ENCODE assay signal across 19 cellular contexts in genomic region chr1:94379615-94380014, GRCh38.
"Had no signal": no experiment of that assay in that cellular context is flagged by ENCODE, and none has a peak within 500 bp of the region (broad histone marks: within the 10 kb centered on the region; RNA-seq: fewer than 3 reads in every experiment).

No MANE protein-coding gene starts in this region.

- H3K27me3 ChIP-seq: sigmoid colon, upper lobe of left lung had no signal

- H3K27ac ChIP-seq: dorsolateral prefrontal cortex, lower lobe of right lung, parathyroid adenoma, prostate gland, sigmoid colon, skin epidermis, upper lobe of left lung, uterus had no signal

- H3K4me3 ChIP-seq: dorsolateral prefrontal cortex, lower lobe of right lung, prostate gland, sigmoid colon, skin epidermis, upper lobe of left lung, uterus had no signal

- H3K4me1 ChIP-seq: lower lobe of right lung, parathyroid adenoma, sigmoid colon, uterus had no signal

- H3K79me2 ChIP-seq: parathyroid adenoma had no signal

- H3K9me3 ChIP-seq: lower lobe of right lung, prostate gland, sigmoid colon, upper lobe of left lung, uterus had no signal

- FAIRE-seq: frontal cortex, keratinocyte had no signal

- H3K36me3 ChIP-seq: lower lobe of right lung, prostate gland, sigmoid colon, upper lobe of left lung, uterus had no signal

- DNase-seq: central memory CD4-positive, alpha-beta T cell; cortex of kidney; dorsolateral prefrontal cortex; effector CD8-positive, alpha-beta T cell; immature natural killer cell; lower lobe of right lung; midbrain; naive B cell; occipital lobe; sigmoid colon; stimulated activated CD4-positive, alpha-beta T cell treated with anti-CD3 and anti-CD28 coated beads, Interleukin-12 subunit alpha, Interleukin-12 subunit beta, amount 100 ng/mL, for 4 hours; stimulated activated naive CD4-positive, alpha-beta T cell treated with Interleukin-2 at 50 U/mL for 16 hours; upper lobe of left lung; uterus had no signal

- H2AFZ ChIP-seq: parathyroid adenoma had no signal

- H3K9ac ChIP-seq: parathyroid adenoma had no signal

- ATAC-seq: lower lobe of right lung had no signal
